In genomic region chr3:106824856-106825255, GRCh38 we compare ENCODE assay signal across 9 cellular contexts.
DNase-seq lines count a peak whose midpoint lies in the region; FAIRE-seq and TF ChIP-seq lines count a peak whose summit lies in the region.
"Had no signal": no experiment of that assay in that cellular context is flagged by ENCODE, and none has a peak within 500 bp of the region (broad histone marks: within the 10 kb centered on the region; RNA-seq: fewer than 3 reads in every experiment).

No MANE protein-coding gene starts in this region.

- no peak overlapping the region for H3K27ac ChIP-seq in coronary artery

- no peak overlapping the region for H3K27ac Mint-ChIP-seq in neural crest cell (ENCODE audit: unreplicated experiment)
- H3K27ac Mint-ChIP-seq: dendritic cell treated with granulocyte-macrophage colony-stimulating factor and Interleukin-4, amounts not matched to agents 40 ng/mL and 50 ng/mL, for 4 days had no signal

- no peak for DNase-seq in GM10266 (ENCODE audit: extremely low spot score)
- DNase-seq in HuH-7.5 (ENCODE audit: low spot score) = peak; percentile 16
- peak; percentile 53 for DNase-seq in bronchial epithelial cell (ENCODE audit: low read depth)
- no peak for DNase-seq in neural crest cell (ENCODE audit: low read depth, low spot score)
- DNase-seq in coronary artery (ENCODE audit: low spot score) = no peak
- DNase-seq in cerebellar cortex (ENCODE audit: low spot score) = no peak
- no peak for DNase-seq in CD1c-positive myeloid dendritic cell (ENCODE audit: extremely low spot score)
- DNase-seq in stimulated activated naive CD4-positive, alpha-beta T cell treated with Interleukin-2 at 50 U/mL for 16 hours (lab: John Stamatoyannopoulos, UW) = no peak

- H3K4me3 Mint-ChIP-seq in neural crest cell = no peak overlapping the region
- H3K4me3 Mint-ChIP-seq: dendritic cell treated with granulocyte-macrophage colony-stimulating factor and Interleukin-4, amounts not matched to agents 40 ng/mL and 50 ng/mL, for 4 days had no signal

- peak; percentile 42 for TF ChIP-seq CTCF in GM10266 (IDR thresholded peaks at IDR 0.05; ENCODE audit: control insufficient read depth, insufficient read depth, low read depth, missing control alignments)
- peak; percentile 33 for TF ChIP-seq CTCF in bronchial epithelial cell (IDR thresholded peaks at IDR 0.05; ENCODE audit: insufficient read depth, low read length, severe bottlenecking)
- TF ChIP-seq CTCF in neural crest cell (conservative IDR thresholded peaks at IDR 0.05) = peak; percentile 43
- TF ChIP-seq CTCF in coronary artery (IDR thresholded peaks at IDR 0.05) = no peak

- H3K27me3 ChIP-seq in bronchial epithelial cell (ENCODE audit: control insufficient read depth, insufficient read depth, low read length) = no peaks in the 10 kb centered on the region

- no peaks in the 10 kb centered on the region for H3K36me3 ChIP-seq in bronchial epithelial cell (ENCODE audit: control insufficient read depth, insufficient read depth, low read length)

- no peaks in the 10 kb centered on the region for H3K9me3 Mint-ChIP-seq in neural crest cell

- no peak for FAIRE-seq in bronchial epithelial cell (lab: Jason Lieb, UNC)

- no peaks in the 10 kb centered on the region for H3K27me3 Mint-ChIP-seq in neural crest cell (ENCODE audit: low read depth)
- H3K27me3 Mint-ChIP-seq: dendritic cell treated with granulocyte-macrophage colony-stimulating factor and Interleukin-4, amounts not matched to agents 40 ng/mL and 50 ng/mL, for 4 days had no signal

- H3K4me1 Mint-ChIP-seq in neural crest cell = peaks cover 24% of the 10 kb centered on the region

- no peaks in the 10 kb centered on the region for H3K36me3 Mint-ChIP-seq in neural crest cell (ENCODE audit: low read depth)

- H3K4me3 ChIP-seq in bronchial epithelial cell (ENCODE audit: low read depth, low read length) (no peak overlapping the region), coronary artery (no peak overlapping the region)

Comparison
In these comparisons a context has a peak if more than half of its experiments do, and no peak if none do; other contexts are left out.
1. DNase-seq: peak in HuH-7.5 (single experiment) and bronchial epithelial cell (single experiment); none in GM10266 (single experiment), neural crest cell (single experiment), coronary artery (single experiment), cerebellar cortex (single experiment), CD1c-positive myeloid dendritic cell (single experiment) and stimulated activated naive CD4-positive, alpha-beta T cell treated with Interleukin-2 at 50 U/mL for 16 hours (single experiment).